ENCODE assay signal across 14 cellular contexts in genomic region chr6:126182650-126183311, GRCh38.
DNase-seq lines count a peak whose midpoint lies in the region; ATAC-seq and TF ChIP-seq lines count a peak whose summit lies in the region.
"Had no signal": no experiment of that assay in that cellular context is flagged by ENCODE, and none has a peak within 500 bp of the region (broad histone marks: within the 10 kb centered on the region; RNA-seq: fewer than 3 reads in every experiment).

No MANE protein-coding gene starts in this region.

- peaks cover 26% of the 10 kb centered on the region for H3K4me1 ChIP-seq in HUES64 (ENCODE audit: insufficient read depth, low read length)
- peaks cover 0 to 25% (median 13%) of the 10 kb centered on the region in 4 donors for H3K4me1 ChIP-seq in sigmoid colon

- DNase-seq in epithelial cell of esophagus (ENCODE audit: low read depth) (peak; percentile 68), progenitor cell of endocrine pancreas (ENCODE audit: low spot score, unreplicated experiment) (no peak), sigmoid colon (no peak), cortex of kidney (lab: John Stamatoyannopoulos, UW) (no peak)
- no peak for DNase-seq in activated CD4-positive, alpha-beta T cell treated with anti-CD3 and anti-CD28 coated beads for 4 hours
- DNase-seq in activated CD8-positive, alpha-beta memory T cell treated with anti-CD3 and anti-CD28 coated beads, Interleukin-2, amount 50 U/mL, for 4 hours = no peak
- DNase-seq: HCEC 1CT, NCI-H1105, WERI-Rb-1 had no signal

- intact Hi-C loops in sigmoid colon (cut with DNase I) = no loop called here

- no peaks in the 10 kb centered on the region for H3K9me3 Mint-ChIP-seq in progenitor cell of endocrine pancreas (ENCODE audit: low read depth)
- H3K9me3 Mint-ChIP-seq: neural crest cell had no signal

- H3K27ac Mint-ChIP-seq in progenitor cell of endocrine pancreas = peak overlapping the region; percentile 54
- H3K27ac Mint-ChIP-seq: stimulated activated memory B cell treated with anti-CD40 and anti-IgM and Interleukin-4, amounts not matched to agents 10 μg/mL and 1 μg/mL and 100 μg/mL, for 72 hours had no signal

- TF ChIP-seq CTCF in epithelial cell of esophagus (IDR thresholded peaks at IDR 0.05; ENCODE audit: insufficient read depth, low read depth, low read length, missing control alignments) (no peak), progenitor cell of endocrine pancreas (IDR thresholded peaks at IDR 0.05; ENCODE audit: unreplicated experiment) (peak; percentile 16), sigmoid colon (IDR thresholded peaks at IDR 0.05) (no peak)

- H3K36me3 ChIP-seq in HUES64 (ENCODE audit: insufficient read depth, low read length) (no peaks in the 10 kb centered on the region), sigmoid colon (no peaks in the 10 kb centered on the region)
- H3K36me3 ChIP-seq: WERI-Rb-1 had no signal

- H3K9me3 ChIP-seq in HUES64 (ENCODE audit: insufficient read depth, low read depth, low read length) (no peaks in the 10 kb centered on the region), sigmoid colon (no peaks in the 10 kb centered on the region)

- no peak overlapping the region for H3K9ac ChIP-seq in HUES64 (ENCODE audit: low read depth, low read length)

- 95% methylated on average over 1 of the region's 2 CpGs for WGBS in HUES64
- 28 to 66% methylated on average over 2 of the region's 2 CpGs for whole genome bisulfite sequencing in sigmoid colon, 2 donors

- no peak overlapping the region for H3K4me3 Mint-ChIP-seq in progenitor cell of endocrine pancreas (ENCODE audit: low read depth)
- H3K4me3 Mint-ChIP-seq: neural crest cell; stimulated activated memory B cell treated with anti-CD40 and anti-IgM and Interleukin-4, amounts not matched to agents 10 μg/mL and 1 μg/mL and 100 μg/mL, for 72 hours had no signal

- H3K4me3 ChIP-seq in HUES64 (ENCODE audit: low read length) = no peak overlapping the region
- no peak overlapping the region for H3K4me3 ChIP-seq in epithelial cell of esophagus (ENCODE audit: low read length)
- H3K4me3 ChIP-seq in sigmoid colon = no peak overlapping the region
- H3K4me3 ChIP-seq: SK-N-MC had no signal

- H3K27me3 ChIP-seq in HUES64 (ENCODE audit: insufficient read depth, low read length) (no peaks in the 10 kb centered on the region), sigmoid colon (no peaks in the 10 kb centered on the region)

- H3K27me3 Mint-ChIP-seq in progenitor cell of endocrine pancreas = no peaks in the 10 kb centered on the region
- H3K27me3 Mint-ChIP-seq: stimulated activated memory B cell treated with anti-CD40 and anti-IgM and Interleukin-4, amounts not matched to agents 10 μg/mL and 1 μg/mL and 100 μg/mL, for 72 hours had no signal

- peaks cover 13% of the 10 kb centered on the region for H3K4me1 Mint-ChIP-seq in progenitor cell of endocrine pancreas (ENCODE audit: low read depth)
- H3K4me1 Mint-ChIP-seq: stimulated activated memory B cell treated with anti-CD40 and anti-IgM and Interleukin-4, amounts not matched to agents 10 μg/mL and 1 μg/mL and 100 μg/mL, for 72 hours had no signal

- H3K27ac ChIP-seq in HUES64 (ENCODE audit: low read depth, low read length) (peak overlapping the region; percentile 84), sigmoid colon (no peak overlapping the region)
- H3K27ac ChIP-seq: SK-N-MC, WERI-Rb-1 had no signal

- TF ChIP-seq EP300 in sigmoid colon (IDR thresholded peaks at IDR 0.05) = no peak

- TF ChIP-seq POLR2A in sigmoid colon (IDR thresholded peaks at IDR 0.05) = no peak

- no peaks in the 10 kb centered on the region for H3K36me3 Mint-ChIP-seq in progenitor cell of endocrine pancreas (ENCODE audit: insufficient read depth)

- ATAC-seq in GM19463 (IDR thresholded peaks at IDR 0.05; ENCODE audit: unreplicated experiment) = peak; percentile 43
- ATAC-seq: stimulated activated memory B cell treated with anti-CD40 and anti-IgM and Interleukin-4, amounts not matched to agents 10 μg/mL and 1 μg/mL and 100 μg/mL, for 72 hours had no signal
